Comparison of ENCODE assay signal across 1 cellular context in genomic region chr16:400061-400540, GRCh38.
TF ChIP-seq lines count a peak whose summit lies in the region.

No MANE protein-coding gene starts in this region.

TF ChIP-seq in K562, 482 proteins besides CTCF, POLR2A, EP300 and RAD21:
- TF ChIP-seq HMGN3 (IDR thresholded peaks at IDR 0.05; ENCODE audit: borderline replicate concordance, extremely low read depth, insufficient read length, low read depth, low read length) = peak; percentile 9
- TF ChIP-seq, protein P1, sequence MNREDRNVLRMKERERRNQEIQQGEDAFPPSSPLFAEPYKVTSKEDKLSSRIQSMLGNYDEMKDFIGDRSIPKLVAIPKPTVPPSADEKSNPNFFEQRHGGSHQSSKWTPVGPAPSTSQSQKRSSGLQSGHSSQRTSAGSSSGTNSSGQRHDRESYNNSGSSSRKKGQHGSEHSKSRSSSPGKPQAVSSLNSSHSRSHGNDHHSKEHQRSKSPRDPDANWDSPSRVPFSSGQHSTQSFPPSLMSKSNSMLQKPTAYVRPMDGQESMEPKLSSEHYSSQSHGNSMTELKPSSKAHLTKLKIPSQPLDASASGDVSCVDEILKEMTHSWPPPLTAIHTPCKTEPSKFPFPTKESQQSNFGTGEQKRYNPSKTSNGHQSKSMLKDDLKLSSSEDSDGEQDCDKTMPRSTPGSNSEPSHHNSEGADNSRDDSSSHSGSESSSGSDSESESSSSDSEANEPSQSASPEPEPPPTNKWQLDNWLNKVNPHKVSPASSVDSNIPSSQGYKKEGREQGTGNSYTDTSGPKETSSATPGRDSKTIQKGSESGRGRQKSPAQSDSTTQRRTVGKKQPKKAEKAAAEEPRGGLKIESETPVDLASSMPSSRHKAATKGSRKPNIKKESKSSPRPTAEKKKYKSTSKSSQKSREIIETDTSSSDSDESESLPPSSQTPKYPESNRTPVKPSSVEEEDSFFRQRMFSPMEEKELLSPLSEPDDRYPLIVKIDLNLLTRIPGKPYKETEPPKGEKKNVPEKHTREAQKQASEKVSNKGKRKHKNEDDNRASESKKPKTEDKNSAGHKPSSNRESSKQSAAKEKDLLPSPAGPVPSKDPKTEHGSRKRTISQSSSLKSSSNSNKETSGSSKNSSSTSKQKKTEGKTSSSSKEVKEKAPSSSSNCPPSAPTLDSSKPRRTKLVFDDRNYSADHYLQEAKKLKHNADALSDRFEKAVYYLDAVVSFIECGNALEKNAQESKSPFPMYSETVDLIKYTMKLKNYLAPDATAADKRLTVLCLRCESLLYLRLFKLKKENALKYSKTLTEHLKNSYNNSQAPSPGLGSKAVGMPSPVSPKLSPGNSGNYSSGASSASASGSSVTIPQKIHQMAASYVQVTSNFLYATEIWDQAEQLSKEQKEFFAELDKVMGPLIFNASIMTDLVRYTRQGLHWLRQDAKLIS (CRISPR knock-in tag; IDR thresholded peaks at IDR 0.05) = 0 out of 2 replicates have a peak, but pooled peaks have one; percentile 1
- no peak for TF ChIP-seq KAT2B (IDR thresholded peaks at IDR 0.05; ENCODE audit: low read depth, low read length)
- no peak for TF ChIP-seq SIRT6 (IDR thresholded peaks at IDR 0.05; ENCODE audit: low read depth, low read length)
- no peak for TF ChIP-seq ZNF217 (CRISPR knock-in tag; IDR thresholded peaks at IDR 0.05)
- TF ChIP-seq SMAD2 (IDR thresholded peaks at IDR 0.05; ENCODE audit: low read depth, low read length) = no peak
- TF ChIP-seq BRD4 (IDR thresholded peaks at IDR 0.05) = no peak
- 0 out of 4 replicates have a peak, but pooled peaks of 1 of the 2 experiments have one; percentile 12 for TF ChIP-seq UBTF (IDR thresholded peaks at IDR 0.05; ENCODE audit: borderline replicate concordance in 1 of 2, low read depth in 2 of 2, low read length in 2 of 2)
- TF ChIP-seq, protein P2, sequence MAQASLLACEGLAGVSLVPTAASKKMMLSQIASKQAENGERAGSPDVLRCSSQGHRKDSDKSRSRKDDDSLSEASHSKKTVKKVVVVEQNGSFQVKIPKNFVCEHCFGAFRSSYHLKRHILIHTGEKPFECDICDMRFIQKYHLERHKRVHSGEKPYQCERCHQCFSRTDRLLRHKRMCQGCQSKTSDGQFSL (CRISPR knock-in tag; IDR thresholded peaks at IDR 0.05) = peak; percentile 6; the same call in 1 of the 2 replicates
- TF ChIP-seq, protein P2 (tag; IDR thresholded peaks at IDR 0.05) = no peak
- TF ChIP-seq OTX1 (CRISPR knock-in tag; IDR thresholded peaks at IDR 0.05) = no peak
- no peak for TF ChIP-seq KAT7 (CRISPR knock-in tag; IDR thresholded peaks at IDR 0.05; ENCODE audit: borderline replicate concordance)
